Comparison of ENCODE assay signal across 22 cellular contexts in the genomic region with DNA sequence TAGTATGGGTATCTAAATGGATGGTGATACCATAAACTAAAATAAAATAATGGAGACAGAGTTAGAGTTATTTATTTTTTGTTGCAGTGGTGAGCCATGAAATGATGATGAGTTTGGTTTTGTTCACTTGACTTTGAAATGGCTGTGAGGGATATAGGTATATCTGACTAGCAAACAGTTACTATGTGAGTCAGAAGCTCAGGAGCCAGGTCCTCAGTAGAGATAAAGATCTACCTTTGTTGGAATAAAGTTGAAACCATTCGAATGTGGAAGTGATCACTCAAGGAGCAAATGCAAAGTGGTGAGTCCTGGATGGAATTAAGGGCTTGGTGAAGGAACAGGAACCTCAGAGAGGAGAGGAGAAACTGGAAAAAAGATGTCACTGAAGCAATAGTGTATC.
DNase-seq lines count a peak whose midpoint lies in the region; ATAC-seq and TF ChIP-seq lines count a peak whose summit lies in the region.
"Had no signal": no experiment of that assay in that cellular context is flagged by ENCODE, and none has a peak within 500 bp of the region (broad histone marks: within the 10 kb centered on the region; RNA-seq: fewer than 3 reads in every experiment).

No MANE protein-coding gene starts in this region.

- intact Hi-C loops in mammary epithelial cell (cut with micrococcal nuclease) (no loop called here), breast epithelium (cut with DNase I; ENCODE audit: low total_unique reads) (no loop called here)

- H3K9ac ChIP-seq in mammary epithelial cell (ENCODE audit: insufficient read depth, low read length) = no peak overlapping the region

- peak overlapping the region; percentile 12 for H3K4me2 ChIP-seq in mammary epithelial cell (ENCODE audit: insufficient read depth, low read depth, low read length)

- ATAC-seq in RWPE2 (ENCODE audit: low read depth) (peak; percentile 38; the same call in 1 of the 3 replicates), foreskin keratinocyte (peak; percentile 79), GM19023 (IDR thresholded peaks at IDR 0.05; ENCODE audit: unreplicated experiment) (no peak), GM18498 (IDR thresholded peaks at IDR 0.05; ENCODE audit: unreplicated experiment) (no peak)
- ATAC-seq: Right ventricle myocardium inferior, SK-N-SH treated with all-trans-retinoic acid at 6 μM for 48 hours had no signal

- H3K27ac ChIP-seq in mammary epithelial cell (ENCODE audit: insufficient read depth, low read depth, low read length) = peak overlapping the region; percentile 9
- H3K27ac ChIP-seq in breast epithelium = no peak overlapping the region
- no peak overlapping the region for H3K27ac ChIP-seq in RWPE2 (ENCODE audit: poor library complexity, severe bottlenecking)
- H3K27ac ChIP-seq in foreskin keratinocyte = no peak overlapping the region
- H3K27ac ChIP-seq: HL-60, SJCRH30 had no signal

- peaks cover 23% of the 10 kb centered on the region for H3K4me1 ChIP-seq in mammary epithelial cell (ENCODE audit: insufficient read depth, low read length)
- no peaks in the 10 kb centered on the region for H3K4me1 ChIP-seq in breast epithelium
- H3K4me1 ChIP-seq in RWPE2 (ENCODE audit: insufficient read depth, poor library complexity, severe bottlenecking) = peaks cover 13% of the 10 kb centered on the region
- peaks cover 11% of the 10 kb centered on the region for H3K4me1 ChIP-seq in foreskin keratinocyte

- no peak overlapping the region for H3K4me3 ChIP-seq in mammary epithelial cell (replicated peaks in 1 of 3; ENCODE audit: insufficient read depth in 1 of 3, low read depth in 2 of 3, low read length in 3 of 3)
- no peak overlapping the region for H3K4me3 ChIP-seq in breast epithelium
- H3K4me3 ChIP-seq in RWPE2 (ENCODE audit: severe bottlenecking) = no peak overlapping the region
- H3K4me3 ChIP-seq: SJCRH30 had no signal

- no peaks in the 10 kb centered on the region for H4K20me1 ChIP-seq in mammary epithelial cell (ENCODE audit: insufficient read depth, low read length)

- dilution Hi-C loops in mammary epithelial cell (cut with HindIII; ENCODE audit: low sequenced_read_pairs) = no loop called here

- CTCF ChIA-PET in mammary epithelial cell (lab: Charles Lee; ENCODE audit: low non-redundant PET) = interaction anchor here (1.0 kb wide), 1 partner anchor 47 kb away, joined by 4 read pairs; no protein-coding TSS in a partner anchor

- peak; percentile 60 for DNase-seq in mammary epithelial cell
- no peak for DNase-seq in breast epithelium (ENCODE audit: low spot score in 2 of 2)
- DNase-seq in RWPE2 (ENCODE audit: low spot score) = no peak
- DNase-seq in foreskin keratinocyte = peak in 1 of 2 donors; percentile 49
- no peak for DNase-seq in islet precursor cell
- DNase-seq in cerebellar cortex (ENCODE audit: low spot score) = no peak
- DNase-seq: C1 segment of cervical spinal cord, COR-L47, DMS53, HCEC 1CT, NCI-H1092, NCI-H1417 treated with DMSO at 0.1 percent for 48 hours, NCI-H1694 treated with DMSO at 0.1 percent for 48 hours, NCI-H2081 treated with DMSO at 0.1 percent for 48 hours, NCI-H2171, NCI-H510A had no signal

- no peak for TF ChIP-seq POLR2A in breast epithelium (IDR thresholded peaks at IDR 0.05)

- TF ChIP-seq CTCF in mammary epithelial cell (conservative IDR thresholded peaks at IDR 0.05 in 1 of 2, IDR thresholded peaks at IDR 0.05 in 1 of 2; ENCODE audit: extremely low read depth in 1 of 2, insufficient read depth in 1 of 2, low read depth in 1 of 2, low read length in 2 of 2) (no peak), breast epithelium (IDR thresholded peaks at IDR 0.05) (no peak), RWPE2 (IDR thresholded peaks at IDR 0.05; ENCODE audit: poor library complexity, severe bottlenecking) (no peak), foreskin keratinocyte (conservative IDR thresholded peaks at IDR 0.05) (no peak)

- H3K9me3 ChIP-seq in mammary epithelial cell (replicated peaks; ENCODE audit: insufficient read depth, low read length) = no peaks in the 10 kb centered on the region
- no peaks in the 10 kb centered on the region for H3K9me3 ChIP-seq in breast epithelium
- H3K9me3 ChIP-seq in RWPE2 (ENCODE audit: severe bottlenecking) = no peaks in the 10 kb centered on the region
- H3K9me3 ChIP-seq: SJCRH30 had no signal

- H3K79me2 ChIP-seq in mammary epithelial cell (ENCODE audit: insufficient read depth, low read length) = peaks cover 44% of the 10 kb centered on the region

- 55% methylated on average over 1 of the region's 1 CpG for WGBS in mammary epithelial cell (ENCODE audit: low coverage, missing lambda C conversion rate)

- H3K27me3 ChIP-seq in mammary epithelial cell (ENCODE audit: insufficient read depth, low read length) = no peaks in the 10 kb centered on the region
- H3K27me3 ChIP-seq in breast epithelium = no peaks in the 10 kb centered on the region
- no peaks in the 10 kb centered on the region for H3K27me3 ChIP-seq in RWPE2 (ENCODE audit: insufficient read depth, poor library complexity, severe bottlenecking)
- no peaks in the 10 kb centered on the region for H3K27me3 ChIP-seq in foreskin keratinocyte
- H3K27me3 ChIP-seq: SJCRH30 had no signal

- H3K36me3 ChIP-seq in mammary epithelial cell (ENCODE audit: insufficient read depth, low read length) (peaks cover 13% of the 10 kb centered on the region), breast epithelium (no peaks in the 10 kb centered on the region), RWPE2 (ENCODE audit: low read depth) (peaks cover 5% of the 10 kb centered on the region)

- no TSS peak for BruUV-seq in mammary epithelial cell (replicated peaks; lab: Mats Ljungman, UMichigan)

- no peak overlapping the region for H2AFZ ChIP-seq in mammary epithelial cell (ENCODE audit: low read depth, low read length)

- in situ Hi-C loops in mammary epithelial cell (cut with MboI; ENCODE audit: low sequenced_read_pairs in 2 of 2) = no loop called here

Comparison
In these comparisons a context has a peak if more than half of its experiments do, and no peak if none do; other contexts are left out.
1. ATAC-seq: peak in RWPE2 (single experiment) and foreskin keratinocyte (single experiment); none in GM19023 (single experiment) and GM18498 (single experiment).